In the genomic region with DNA sequence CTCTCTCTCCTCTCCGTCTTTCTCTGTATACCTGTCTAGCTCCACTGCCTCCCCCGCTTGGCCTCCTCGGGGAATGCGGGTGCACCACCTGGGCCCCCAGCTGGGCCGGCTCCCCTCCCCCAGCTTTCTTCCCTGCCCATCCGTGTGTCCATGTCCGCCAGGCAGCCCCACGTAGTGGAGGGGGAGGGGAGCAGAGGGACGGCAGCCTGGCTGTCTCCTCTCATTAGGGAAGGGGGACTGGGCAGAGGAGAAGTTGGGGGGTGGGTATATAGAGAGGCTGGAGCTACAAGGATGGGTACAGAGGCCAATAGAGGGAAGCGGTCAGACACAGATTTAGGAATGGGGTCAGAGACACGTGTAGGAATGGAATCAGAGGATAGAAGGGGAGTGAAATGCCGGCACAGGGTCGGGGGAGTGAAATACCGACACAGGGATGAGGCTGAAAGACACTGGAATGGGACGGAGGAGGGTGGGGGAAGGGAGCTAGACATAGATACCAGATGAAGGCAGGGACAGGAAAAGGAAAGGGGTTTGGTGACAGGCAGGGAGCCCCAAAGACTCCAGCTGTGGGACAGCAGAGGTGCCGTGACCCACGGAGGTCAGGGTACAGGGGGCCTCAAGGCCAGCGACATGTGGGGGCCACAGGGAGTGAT, we compare ENCODE assay signal across 1 cellular context.
TF ChIP-seq lines count a peak whose summit lies in the region.

No MANE protein-coding gene starts in this region.

TF ChIP-seq in endothelial cell of umbilical vein, 7 proteins besides CTCF, POLR2A, EP300 and RAD21:
- no peak for TF ChIP-seq MYC (IDR thresholded peaks at IDR 0.05; ENCODE audit: low read depth, low read length)
- TF ChIP-seq JUN (IDR thresholded peaks at IDR 0.05; ENCODE audit: borderline replicate concordance, insufficient read depth, insufficient read length, low read depth): no peak
- TF ChIP-seq GATA2 (IDR thresholded peaks at IDR 0.05; ENCODE audit: insufficient read depth, insufficient read length, low read depth, low read length): no peak
- no peak for TF ChIP-seq EZH2 (IDR thresholded peaks at IDR 0.05; ENCODE audit: borderline replicate concordance, low read depth, low read length, severe bottlenecking)
- TF ChIP-seq, protein P1, sequence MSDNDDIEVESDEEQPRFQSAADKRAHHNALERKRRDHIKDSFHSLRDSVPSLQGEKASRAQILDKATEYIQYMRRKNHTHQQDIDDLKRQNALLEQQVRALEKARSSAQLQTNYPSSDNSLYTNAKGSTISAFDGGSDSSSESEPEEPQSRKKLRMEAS (IDR thresholded peaks at IDR 0.05; ENCODE audit: insufficient read depth, insufficient read length): no peak
- no peak for TF ChIP-seq POLR2AphosphoS5 (IDR thresholded peaks at IDR 0.05; ENCODE audit: insufficient read depth, low read depth, low read length)
- no peak for TF ChIP-seq FOS (IDR thresholded peaks at IDR 0.05; ENCODE audit: borderline replicate concordance, insufficient read depth, low read length)
